In genomic region chr10:69716711-69717560, GRCh38 we compare ENCODE assay signal across 9 cellular contexts.
DNase-seq lines count a peak whose midpoint lies in the region; ATAC-seq, FAIRE-seq and TF ChIP-seq lines count a peak whose summit lies in the region.
"Had no signal": no experiment of that assay in that cellular context is flagged by ENCODE, and none has a peak within 500 bp of the region (broad histone marks: within the 10 kb centered on the region; RNA-seq: fewer than 3 reads in every experiment).

No MANE protein-coding gene starts in this region.

- 0 out of 2 replicates have a peak overlapping the region, but pooled peaks have one; percentile 4 for H2BK15ac ChIP-seq in H1 (ENCODE audit: low read length)

- peak overlapping the region; percentile 46; the same call in 1 of the 2 replicates for H2AFZ ChIP-seq in H1 (ENCODE audit: low read length)
- H2AFZ ChIP-seq in neural cell (ENCODE audit: low read depth, low read length), result no peak overlapping the region

- H3K9me3 ChIP-seq in H1 (ENCODE audit: insufficient read depth in 2 of 2, low read depth in 1 of 2, low read length in 1 of 2) (peaks cover 0 to 6% of the 10 kb centered on the region in 2 experiments; a peak in 1 of 4 replicates), neural cell (ENCODE audit: low read length) (no peaks in the 10 kb centered on the region), uterus (no peaks in the 10 kb centered on the region)

- no peak overlapping the region for H3K27ac Mint-ChIP-seq in activated CD4-positive, alpha-beta memory T cell treated with anti-CD3 and anti-CD28 coated beads, Interleukin-2, amount 10 ng/mL, durations not matched to agents 7 days and 5 days
- H3K27ac Mint-ChIP-seq: dendritic cell treated with granulocyte-macrophage colony-stimulating factor and Interleukin-4, amounts not matched to agents 40 ng/mL and 50 ng/mL, for 4 days had no signal

- no peaks in the 10 kb centered on the region for H3K23me2 ChIP-seq in H1 (ENCODE audit: low read depth, low read length)

- DNase-seq in NCI-H2196 (lab: John Stamatoyannopoulos, UW; ENCODE audit: unreplicated experiment) (peak; percentile 58), NCI-H2196 treated with DMSO at 0.1 percent for 48 hours (lab: John Stamatoyannopoulos, UW; ENCODE audit: unreplicated experiment) (no peak), NCI-H2171 (lab: John Stamatoyannopoulos, UW) (peak; percentile 13), H1 (ENCODE audit: low read depth in 1 of 2, low spot score in 2 of 2) (peak; percentile 46 to 93), uterus (no peak)
- peak; percentile 65 for DNase-seq in activated CD4-positive, alpha-beta memory T cell treated with anti-CD3 and anti-CD28 coated beads, Interleukin-2, amount 10 ng/mL, durations not matched to agents 7 days and 5 days

- no peaks in the 10 kb centered on the region for H3K4me1 Mint-ChIP-seq in activated CD4-positive, alpha-beta memory T cell treated with anti-CD3 and anti-CD28 coated beads, Interleukin-2, amount 10 ng/mL, durations not matched to agents 7 days and 5 days

- H3K79me2 ChIP-seq in H1 (ENCODE audit: control insufficient read depth in 1 of 2, insufficient read depth in 2 of 2, low read length in 2 of 2) (no peaks in the 10 kb centered on the region), neural cell (replicated peaks; ENCODE audit: insufficient read depth, low read length) (no peaks in the 10 kb centered on the region)

- peak; percentile 81 to 98 (median 89) for TF ChIP-seq CTCF in H1 (IDR thresholded peaks at IDR 0.05; ENCODE audit: control extremely low read depth in 1 of 3, insufficient read depth in 1 of 3, low read depth in 1 of 3, low read length in 3 of 3)
- peak; percentile 65 for TF ChIP-seq CTCF in neural cell (IDR thresholded peaks at IDR 0.05; ENCODE audit: poor library complexity, severe bottlenecking)
- peak; percentile 30 to 61 (median 58) for TF ChIP-seq CTCF in uterus (IDR thresholded peaks at IDR 0.05)

- peak; percentile 84 for FAIRE-seq in H1 (lab: Jason Lieb, UNC)

- H3K36me3 Mint-ChIP-seq in activated CD4-positive, alpha-beta memory T cell treated with anti-CD3 and anti-CD28 coated beads, Interleukin-2, amount 10 ng/mL, durations not matched to agents 7 days and 5 days (ENCODE audit: low read depth), result no peaks in the 10 kb centered on the region

- no peaks in the 10 kb centered on the region for H3K9me2 ChIP-seq in neural cell (ENCODE audit: insufficient read depth, low read length)

- intact Hi-C loops in uterus (cut with DNase I; ENCODE audit: low total_unique reads), result no loop called here

- H3K9me3 Mint-ChIP-seq in activated CD4-positive, alpha-beta memory T cell treated with anti-CD3 and anti-CD28 coated beads, Interleukin-2, amount 10 ng/mL, durations not matched to agents 7 days and 5 days, result no peaks in the 10 kb centered on the region
- H3K9me3 Mint-ChIP-seq: dendritic cell treated with granulocyte-macrophage colony-stimulating factor and Interleukin-4, amounts not matched to agents 40 ng/mL and 50 ng/mL, for 4 days had no signal

- H3F3A ChIP-seq in neural cell (ENCODE audit: insufficient read depth, low read length, poor library complexity, severe bottlenecking), result no peaks in the 10 kb centered on the region

- H3K4me3 Mint-ChIP-seq in activated CD4-positive, alpha-beta memory T cell treated with anti-CD3 and anti-CD28 coated beads, Interleukin-2, amount 10 ng/mL, durations not matched to agents 7 days and 5 days, result no peak overlapping the region
- H3K4me3 Mint-ChIP-seq: dendritic cell treated with granulocyte-macrophage colony-stimulating factor and Interleukin-4, amounts not matched to agents 40 ng/mL and 50 ng/mL, for 4 days had no signal

- H2BK12ac ChIP-seq in H1 (ENCODE audit: low read depth, low read length), result no peak overlapping the region

- H3K9ac ChIP-seq in H1 (replicated peaks in 1 of 4; ENCODE audit: extremely low read depth in 1 of 4, low read depth in 3 of 4, low read length in 3 of 4) (no peak overlapping the region), neural cell (ENCODE audit: low read length) (no peak overlapping the region)

- no peak overlapping the region; the same call in 1 of the 2 replicates for H4K8ac ChIP-seq in H1 (ENCODE audit: extremely low read depth, insufficient read depth, low read length)

- no peaks in the 10 kb centered on the region for H3K79me1 ChIP-seq in H1 (ENCODE audit: low read depth, low read length)

- 54% methylated on average over 19 of the region's 19 CpGs; no CpG with 5 or more reads in 1 of the 2 experiments for WGBS in H1 (ENCODE audit: extremely low coverage in 1 of 2, insufficient coverage in 1 of 2, insufficient read length in 1 of 2, insufficient replicate concordance in 2 of 2, low coverage in 1 of 2, low lambda C conversion rate in 2 of 2, missing lambda C conversion rate in 1 of 2), 2 experiments

- H3K56ac ChIP-seq in H1 (replicated peaks; ENCODE audit: insufficient read length, low read depth, low read length), result no peak overlapping the region

- no peak overlapping the region for H4K5ac ChIP-seq in H1 (ENCODE audit: insufficient read length, low read depth, low read length)

- 0 out of 2 replicates have a peak overlapping the region, but pooled peaks have one; percentile 2 for H2BK5ac ChIP-seq in H1 (ENCODE audit: low read depth, low read length)

- H3K4ac ChIP-seq in H1 (replicated peaks; ENCODE audit: insufficient read length, low read depth, low read length), result no peak overlapping the region

- H4K91ac ChIP-seq in H1 (replicated peaks; ENCODE audit: insufficient read length, low read length), result no peak overlapping the region

- H3K27ac ChIP-seq in H1 (ENCODE audit: low read depth, low read length), result no peak overlapping the region
- H3K27ac ChIP-seq in neural cell (ENCODE audit: low read length), result no peak overlapping the region
- H3K27ac ChIP-seq in uterus, result no peak overlapping the region

- peak overlapping the region; percentile 5 for H3K18ac ChIP-seq in H1 (ENCODE audit: extremely low read depth, low read length)

- TF ChIP-seq EP300 in H1 (IDR thresholded peaks at IDR 0.05; ENCODE audit: borderline replicate concordance in 1 of 2, low read depth in 2 of 2, low read length in 2 of 2) (no peak), neural cell (conservative IDR thresholded peaks at IDR 0.05; ENCODE audit: poor library complexity, severe bottlenecking) (no peak)

- H2AK5ac ChIP-seq in H1 (ENCODE audit: low read depth, low read length), result no peak overlapping the region

- TF ChIP-seq POLR2A in H1 (IDR thresholded peaks at IDR 0.05; ENCODE audit: control extremely low read depth in 1 of 2, low read depth in 2 of 2, low read length in 2 of 2), result no peak
- no peak for TF ChIP-seq POLR2A in uterus (IDR thresholded peaks at IDR 0.05)

- H3K14ac ChIP-seq in H1 (ENCODE audit: insufficient read length), result no peak overlapping the region

- no peak for ATAC-seq in HG02885 (IDR thresholded peaks at IDR 0.05; ENCODE audit: poor library complexity, unreplicated experiment)

- TF ChIP-seq RAD21 in H1 (IDR thresholded peaks at IDR 0.05 in 1 of 2, conservative IDR thresholded peaks at IDR 0.05 in 1 of 2; ENCODE audit: low read depth in 2 of 2, low read length in 2 of 2) (peak; percentile 96 to 99), neural cell (conservative IDR thresholded peaks at IDR 0.05) (peak; percentile 63)

- H3K4me3 ChIP-seq in H1 (ENCODE audit: extremely low read depth in 1 of 4, insufficient read depth in 2 of 4, low read depth in 3 of 4, low read length in 4 of 4), result no peak overlapping the region
- no peak overlapping the region for H3K4me3 ChIP-seq in neural cell (ENCODE audit: low read length)
- H3K4me3 ChIP-seq in uterus, result no peak overlapping the region

- H3K27me3 Mint-ChIP-seq in activated CD4-positive, alpha-beta memory T cell treated with anti-CD3 and anti-CD28 coated beads, Interleukin-2, amount 10 ng/mL, durations not matched to agents 7 days and 5 days, result peaks cover 12% of the 10 kb centered on the region

- no peaks in the 10 kb centered on the region for H3K36me3 ChIP-seq in H1 (ENCODE audit: control insufficient read depth in 2 of 4, insufficient read depth in 4 of 4, low read length in 3 of 4)
- H3K36me3 ChIP-seq in neural cell (ENCODE audit: insufficient read depth, low read length), result no peaks in the 10 kb centered on the region
- no peaks in the 10 kb centered on the region for H3K36me3 ChIP-seq in uterus

- no peak overlapping the region for H2BK120ac ChIP-seq in H1 (replicated peaks; ENCODE audit: low read depth, low read length)

- H2BK20ac ChIP-seq in H1 (ENCODE audit: low read length), result no peak overlapping the region

- H3K4me2 ChIP-seq in H1 (ENCODE audit: insufficient read depth in 1 of 2, low read depth in 2 of 2, low read length in 2 of 2) (no peak overlapping the region), neural cell (ENCODE audit: low read length) (no peak overlapping the region)

- CTCF ChIA-PET in activated CD4-positive, alpha-beta memory T cell treated with anti-CD3 and anti-CD28 coated beads, Interleukin-2, amount 10 ng/mL, durations not matched to agents 7 days and 5 days (lab: Charles Lee), result interaction anchor here (0.7 to 3.3 kb wide), 9 partner anchors 10 to 1834 kb away, joined by 3 to 16 read pairs (median 6); no protein-coding TSS in a partner anchor
- CTCF ChIA-PET in H1 (lab: Charles Lee; ENCODE audit: partially characterized antibody), result interaction anchor here (0.6 to 35.5 kb wide), 42 partner anchors 9 to 658 kb away, joined by 3 to 992 read pairs (median 4); no protein-coding TSS in a partner anchor

- H4K20me1 ChIP-seq in H1 (replicated peaks in 1 of 2; ENCODE audit: control insufficient read depth in 1 of 2, insufficient read depth in 2 of 2, low read length in 2 of 2), result no peaks in the 10 kb centered on the region
- H4K20me1 ChIP-seq in neural cell (ENCODE audit: insufficient read depth), result no peaks in the 10 kb centered on the region

- H3K23ac ChIP-seq in H1 (ENCODE audit: insufficient read length), result no peak overlapping the region

- H3K4me1 ChIP-seq in H1 (replicated peaks in 1 of 4; ENCODE audit: control insufficient read depth in 3 of 4, insufficient read depth in 4 of 4, low read length in 3 of 4), result peaks cover 0 to 2% (median under 1%) of the 10 kb centered on the region in 4 experiments; a peak in 3 of 7 replicates
- no peaks in the 10 kb centered on the region for H3K4me1 ChIP-seq in uterus

- POLR2A ChIA-PET in activated CD4-positive, alpha-beta memory T cell treated with anti-CD3 and anti-CD28 coated beads, Interleukin-2, amount 10 ng/mL, durations not matched to agents 7 days and 5 days (lab: Charles Lee), result no interaction called here
- POLR2A ChIA-PET in H1 (lab: Charles Lee; ENCODE audit: partially characterized antibody), result no interaction called here

- H3K27me3 ChIP-seq in H1 (replicated peaks in 1 of 4; ENCODE audit: control insufficient read depth in 3 of 4, extremely low read depth in 1 of 4, insufficient read depth in 3 of 4, low read length in 3 of 4) (no peaks in the 10 kb centered on the region), neural cell (ENCODE audit: insufficient read depth, low read depth, low read length) (no peaks in the 10 kb centered on the region), uterus (no peaks in the 10 kb centered on the region)

TF ChIP-seq in H1, 55 proteins besides CTCF, POLR2A, EP300 and RAD21 (continues in another document):
- no peak for TF ChIP-seq NANOG (IDR thresholded peaks at IDR 0.05; ENCODE audit: insufficient read depth, low read depth, low read length, poor library complexity, severe bottlenecking)

TF ChIP-seq in neural cell, 6 proteins besides CTCF, POLR2A, EP300 and RAD21:
- TF ChIP-seq MXI1 (conservative IDR thresholded peaks at IDR 0.05; ENCODE audit: poor library complexity, severe bottlenecking) (no peak), SMC3 (conservative IDR thresholded peaks at IDR 0.05; ENCODE audit: poor library complexity) (peak; percentile 72)

Comparison
In these comparisons a context has a peak if more than half of its experiments do, and no peak if none do; other contexts are left out.
1. DNase-seq: peak in NCI-H2196 (single experiment), NCI-H2171 (single experiment), activated CD4-positive, alpha-beta memory T cell treated with anti-CD3 and anti-CD28 coated beads, Interleukin-2, amount 10 ng/mL, durations not matched to agents 7 days and 5 days (single experiment) and H1 (2 of 2); none in NCI-H2196 treated with DMSO at 0.1 percent for 48 hours (single experiment) and uterus (0 of 2).
2. Peak in every context shown above with its lines, with median percentiles within 50 percentile points of each other: CTCF ChIP-seq.